In genomic region chr13:73939603-73940002, GRCh38 we compare ENCODE assay signal across 19 cellular contexts.
A peak's percentile ranks its signal among the peaks of the same experiment; 100 is the strongest.
DNase-seq lines count a peak whose midpoint lies in the region; ATAC-seq and TF ChIP-seq lines count a peak whose summit lies in the region.
"Had no signal": no experiment of that assay in that cellular context is flagged by ENCODE, and none has a peak within 500 bp of the region (broad histone marks: within the 10 kb centered on the region; RNA-seq: fewer than 3 reads in every experiment).

No MANE protein-coding gene starts in this region.

- DNase-seq in activated naive CD4-positive, alpha-beta T cell treated with anti-CD3 and anti-CD28 coated beads, Interleukin-2, amount 10 ng/mL, durations not matched to agents 7 days and 5 days = no peak
- DNase-seq in ELR (ENCODE audit: low read depth) (peak; percentile 25), natural killer cell (no peak), A673 (ENCODE audit: low spot score) (no peak), DMS114 treated with DMSO at 0.1 percent for 48 hours (lab: John Stamatoyannopoulos, UW; ENCODE audit: unreplicated experiment) (no peak), HuH-7.5 (ENCODE audit: low spot score) (no peak)
- no peak for DNase-seq in activated CD8-positive, alpha-beta T cell treated with anti-CD3 and anti-CD28 coated beads, Interleukin-2, amount 10 ng/mL, durations not matched to agents 7 days and 5 days
- DNase-seq: ACHN; activated CD4-positive, alpha-beta T cell treated with anti-CD3 and anti-CD28 coated beads, Interleukin-2, amount 50 U/mL, for 4 hours; activated gamma-delta T cell treated with Interleukin-2 at 50 U/mL for 16 hours; Calu3; kidney glomerular epithelial cell; NCI-H1092; NCI-H526; SK-N-SH had no signal

- no peaks in the 10 kb centered on the region for H3K36me3 ChIP-seq in A673 (ENCODE audit: insufficient read depth, low read length, poor library complexity, severe bottlenecking)

- H3K4me1 ChIP-seq in A673 (ENCODE audit: insufficient read depth, low read length, poor library complexity, severe bottlenecking) = peaks cover 26% of the 10 kb centered on the region

- peak overlapping the region; percentile 12 for H3K27ac Mint-ChIP-seq in activated naive CD4-positive, alpha-beta T cell treated with anti-CD3 and anti-CD28 coated beads, Interleukin-2, amount 50 U/mL, for 24 hours
- no peak overlapping the region for H3K27ac Mint-ChIP-seq in activated naive CD4-positive, alpha-beta T cell treated with anti-CD3 and anti-CD28 coated beads, Interleukin-2, amount 10 ng/mL, durations not matched to agents 7 days and 5 days
- H3K27ac Mint-ChIP-seq in activated CD8-positive, alpha-beta T cell treated with anti-CD3 and anti-CD28 coated beads, Interleukin-2, amount 10 ng/mL, durations not matched to agents 7 days and 5 days = peak overlapping the region; percentile 23
- H3K27ac Mint-ChIP-seq in natural killer cell = peak overlapping the region; percentile 82 to 83

- no peak overlapping the region for H3K27ac ChIP-seq in A673 (ENCODE audit: low read depth, low read length, poor library complexity, severe bottlenecking)
- H3K27ac ChIP-seq: RWPE1, skin epidermis had no signal

- peaks cover 21% of the 10 kb centered on the region for H3K36me3 Mint-ChIP-seq in activated naive CD4-positive, alpha-beta T cell treated with anti-CD3 and anti-CD28 coated beads, Interleukin-2, amount 50 U/mL, for 24 hours
- H3K36me3 Mint-ChIP-seq in activated naive CD4-positive, alpha-beta T cell treated with anti-CD3 and anti-CD28 coated beads, Interleukin-2, amount 10 ng/mL, durations not matched to agents 7 days and 5 days = peaks cover 42% of the 10 kb centered on the region
- peaks cover 27% of the 10 kb centered on the region for H3K36me3 Mint-ChIP-seq in activated CD8-positive, alpha-beta T cell treated with anti-CD3 and anti-CD28 coated beads, Interleukin-2, amount 10 ng/mL, durations not matched to agents 7 days and 5 days (ENCODE audit: low read depth)
- no peaks in the 10 kb centered on the region for H3K36me3 Mint-ChIP-seq in natural killer cell

- ATAC-seq in activated CD8-positive, alpha-beta T cell treated with anti-CD3 and anti-CD28 coated beads, Interleukin-2, amount 10 ng/mL, durations not matched to agents 7 days and 5 days = no peak
- ATAC-seq in natural killer cell = peak; percentile 65 to 76 (median 74)
- ATAC-seq: HepG2 had no signal

- peaks cover 86% of the 10 kb centered on the region for H3K4me1 Mint-ChIP-seq in activated naive CD4-positive, alpha-beta T cell treated with anti-CD3 and anti-CD28 coated beads, Interleukin-2, amount 50 U/mL, for 24 hours
- peaks cover 39% of the 10 kb centered on the region for H3K4me1 Mint-ChIP-seq in activated naive CD4-positive, alpha-beta T cell treated with anti-CD3 and anti-CD28 coated beads, Interleukin-2, amount 10 ng/mL, durations not matched to agents 7 days and 5 days
- H3K4me1 Mint-ChIP-seq in activated CD8-positive, alpha-beta T cell treated with anti-CD3 and anti-CD28 coated beads, Interleukin-2, amount 10 ng/mL, durations not matched to agents 7 days and 5 days (ENCODE audit: low read depth) = peaks cover 35% of the 10 kb centered on the region
- peaks cover 68 to 73% of the 10 kb centered on the region in 2 donors for H3K4me1 Mint-ChIP-seq in natural killer cell

- H3K27me3 Mint-ChIP-seq in activated naive CD4-positive, alpha-beta T cell treated with anti-CD3 and anti-CD28 coated beads, Interleukin-2, amount 50 U/mL, for 24 hours = no peaks in the 10 kb centered on the region
- no peaks in the 10 kb centered on the region for H3K27me3 Mint-ChIP-seq in activated naive CD4-positive, alpha-beta T cell treated with anti-CD3 and anti-CD28 coated beads, Interleukin-2, amount 10 ng/mL, durations not matched to agents 7 days and 5 days
- H3K27me3 Mint-ChIP-seq in activated CD8-positive, alpha-beta T cell treated with anti-CD3 and anti-CD28 coated beads, Interleukin-2, amount 10 ng/mL, durations not matched to agents 7 days and 5 days (ENCODE audit: low read depth) = no peaks in the 10 kb centered on the region
- no peaks in the 10 kb centered on the region for H3K27me3 Mint-ChIP-seq in natural killer cell (ENCODE audit: low read depth in 2 of 2)

- no peaks in the 10 kb centered on the region for H3K9me3 ChIP-seq in A673 (ENCODE audit: low read depth, low read length, poor library complexity, severe bottlenecking)
- H3K9me3 ChIP-seq: SK-N-SH had no signal

- BruUV-seq in A673 (replicated peaks; lab: Mats Ljungman, UMichigan) = no TSS peak

- CTCF ChIA-PET in activated naive CD4-positive, alpha-beta T cell treated with anti-CD3 and anti-CD28 coated beads, Interleukin-2, amount 10 ng/mL, durations not matched to agents 7 days and 5 days (lab: Charles Lee) = no interaction called here
- CTCF ChIA-PET in activated CD8-positive, alpha-beta T cell treated with anti-CD3 and anti-CD28 coated beads, Interleukin-2, amount 10 ng/mL, durations not matched to agents 7 days and 5 days (lab: Charles Lee) = no interaction called here
- CTCF ChIA-PET in A673 (lab: Charles Lee) = no interaction called here

- no peaks in the 10 kb centered on the region for H3K9me3 Mint-ChIP-seq in activated naive CD4-positive, alpha-beta T cell treated with anti-CD3 and anti-CD28 coated beads, Interleukin-2, amount 50 U/mL, for 24 hours
- H3K9me3 Mint-ChIP-seq in activated naive CD4-positive, alpha-beta T cell treated with anti-CD3 and anti-CD28 coated beads, Interleukin-2, amount 10 ng/mL, durations not matched to agents 7 days and 5 days = no peaks in the 10 kb centered on the region
- no peaks in the 10 kb centered on the region for H3K9me3 Mint-ChIP-seq in activated CD8-positive, alpha-beta T cell treated with anti-CD3 and anti-CD28 coated beads, Interleukin-2, amount 10 ng/mL, durations not matched to agents 7 days and 5 days (ENCODE audit: insufficient read depth)
- no peaks in the 10 kb centered on the region for H3K9me3 Mint-ChIP-seq in natural killer cell

- no peaks in the 10 kb centered on the region for H3K27me3 ChIP-seq in A673 (replicated peaks; ENCODE audit: insufficient read depth, low read depth, low read length, poor library complexity)

- POLR2A ChIA-PET in activated CD8-positive, alpha-beta T cell treated with anti-CD3 and anti-CD28 coated beads, Interleukin-2, amount 10 ng/mL, durations not matched to agents 7 days and 5 days (lab: Charles Lee) = no interaction called here
- POLR2A ChIA-PET in A673 (lab: Charles Lee; ENCODE audit: low non-redundant PET) = no interaction called here

- intact Hi-C loops in natural killer cell (cut with micrococcal nuclease) = loop anchor here (5.0 kb wide), 1 partner anchor 348 kb away; no protein-coding TSS in a partner anchor
- intact Hi-C loops in A673 (cut with micrococcal nuclease; ENCODE audit: unreplicated experiment) = loop anchor here (10.0 kb wide), 1 partner anchor 175 kb away; no protein-coding TSS in a partner anchor

- no peak for TF ChIP-seq CTCF in natural killer cell (IDR thresholded peaks at IDR 0.05)
- TF ChIP-seq CTCF in A673 (conservative IDR thresholded peaks at IDR 0.05; ENCODE audit: low read depth, low read length) = no peak

- no peak overlapping the region for H3K4me3 ChIP-seq in A673 (ENCODE audit: low read depth, low read length, poor library complexity, severe bottlenecking)
- H3K4me3 ChIP-seq: skin epidermis had no signal

- peak overlapping the region; percentile 23 for H3K4me3 Mint-ChIP-seq in activated naive CD4-positive, alpha-beta T cell treated with anti-CD3 and anti-CD28 coated beads, Interleukin-2, amount 50 U/mL, for 24 hours
- no peak overlapping the region for H3K4me3 Mint-ChIP-seq in activated naive CD4-positive, alpha-beta T cell treated with anti-CD3 and anti-CD28 coated beads, Interleukin-2, amount 10 ng/mL, durations not matched to agents 7 days and 5 days
- H3K4me3 Mint-ChIP-seq in activated CD8-positive, alpha-beta T cell treated with anti-CD3 and anti-CD28 coated beads, Interleukin-2, amount 10 ng/mL, durations not matched to agents 7 days and 5 days = no peak overlapping the region
- H3K4me3 Mint-ChIP-seq in natural killer cell = peak overlapping the region; percentile 28

Comparison
In these comparisons a context has a peak if more than half of its experiments do, and no peak if none do; other contexts are left out.
1. H3K4me3 Mint-ChIP-seq: peak in activated naive CD4-positive, alpha-beta T cell treated with anti-CD3 and anti-CD28 coated beads, Interleukin-2, amount 50 U/mL, for 24 hours (single experiment) and natural killer cell (single experiment); none in activated naive CD4-positive, alpha-beta T cell treated with anti-CD3 and anti-CD28 coated beads, Interleukin-2, amount 10 ng/mL, durations not matched to agents 7 days and 5 days (single experiment) and activated CD8-positive, alpha-beta T cell treated with anti-CD3 and anti-CD28 coated beads, Interleukin-2, amount 10 ng/mL, durations not matched to agents 7 days and 5 days (single experiment).